In genomic region chr6:5443491-5443890, GRCh38 we compare ENCODE assay signal across 19 cellular contexts.
"Had no signal": no experiment of that assay in that cellular context is flagged by ENCODE, and none has a peak within 500 bp of the region (broad histone marks: within the 10 kb centered on the region; RNA-seq: fewer than 3 reads in every experiment).

No MANE protein-coding gene starts in this region.

- DNase-seq: cortex of kidney; effector CD8-positive, alpha-beta T cell; heart left ventricle; hypothalamus; mammary epithelial cell; naive thymus-derived CD8-positive, alpha-beta T cell; nucleus accumbens; ovary; right cardiac atrium; small intestine; stimulated activated CD4-positive, alpha-beta T cell treated with anti-CD3 and anti-CD28 coated beads, Interleukin-12 subunit alpha, Interleukin-12 subunit beta, amount 100 ng/mL, for 4 hours; stimulated activated naive CD4-positive, alpha-beta T cell; stomach; substantia nigra; trophoblast cell had no signal

- H3K27me3 ChIP-seq: dorsolateral prefrontal cortex, heart left ventricle, neural progenitor cell, ovary, stomach had no signal

- H3K27ac ChIP-seq: dorsolateral prefrontal cortex, heart left ventricle, neural progenitor cell, ovary, stomach, thoracic aorta had no signal

- H2AFZ ChIP-seq: neural progenitor cell had no signal

- H3K36me3 ChIP-seq: heart left ventricle, neural progenitor cell, ovary, stomach, thoracic aorta had no signal

- ATAC-seq: left lobe of liver; naive thymus-derived CD8-positive, alpha-beta T cell had no signal

- H3K9me3 ChIP-seq: heart left ventricle, ovary, stomach, thoracic aorta had no signal

- H3K4me2 ChIP-seq: neural progenitor cell had no signal

- H3K4me3 ChIP-seq: dorsolateral prefrontal cortex, heart left ventricle, neural progenitor cell, ovary, stomach, thoracic aorta had no signal
